10 cellular contexts compared by ENCODE assay signal in the genomic region with DNA sequence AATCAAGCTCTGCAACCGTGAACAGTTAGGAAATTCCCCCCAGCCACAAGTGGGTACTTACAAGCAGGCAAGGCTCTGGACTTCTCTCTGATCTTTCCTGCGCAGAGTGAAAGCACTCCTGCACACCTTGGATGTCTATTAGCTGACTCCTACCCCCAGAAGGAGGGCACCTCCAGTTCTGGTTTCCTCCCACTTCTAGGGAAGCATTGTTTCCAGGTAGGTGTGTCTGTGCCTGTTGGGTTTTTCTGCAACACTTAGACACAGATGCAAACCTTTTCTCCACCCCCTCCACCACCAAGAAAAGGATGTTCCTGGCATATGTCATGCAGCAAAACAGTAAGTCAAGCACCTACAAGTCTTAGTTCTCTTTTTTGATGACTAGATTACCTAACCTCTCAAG. TPM values are rescaled to one million over a fixed set of nuclear protein-coding genes. Genes with fewer than 3 reads are reported as not detected.
A peak's percentile ranks its signal among the peaks of the same experiment; 100 is the strongest.
DNase-seq lines count a peak whose midpoint lies in the region; ATAC-seq and TF ChIP-seq lines count a peak whose summit lies in the region.
"Had no signal": no experiment of that assay in that cellular context is flagged by ENCODE, and none has a peak within 500 bp of the region (broad histone marks: within the 10 kb centered on the region; RNA-seq: fewer than 3 reads in every experiment).

A gene with protein sequence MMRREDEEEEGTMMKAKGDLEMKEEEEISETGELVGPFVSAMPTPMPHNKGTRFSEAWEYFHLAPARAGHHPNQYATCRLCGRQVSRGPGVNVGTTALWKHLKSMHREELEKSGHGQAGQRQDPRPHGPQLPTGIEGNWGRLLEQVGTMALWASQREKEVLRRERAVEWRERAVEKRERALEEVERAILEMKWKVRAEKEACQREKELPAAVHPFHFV (minus strand): TSS at position 108 of the 400 bp plus-strand sequence. CDS start 1,145 bp downstream, outside the sequence.

- no peak within 1 kb of the TSS for H3K27ac ChIP-seq in Karpas-422 (ENCODE audit: low read length)

- no peak within 1 kb of the TSS for H3K4me3 ChIP-seq in foreskin fibroblast (ENCODE audit: low read depth in 1 of 2, low read length in 2 of 2)
- H3K4me3 ChIP-seq in Karpas-422 (ENCODE audit: low read length) = no peak within 1 kb of the TSS

- H3K27me3 ChIP-seq in Karpas-422 (ENCODE audit: low read length) = no peaks in the 10 kb centered on the region

- H3K9me3 Mint-ChIP-seq in HFFc6 (no peaks in the 10 kb centered on the region), nephron progenitor cell (no peaks in the 10 kb centered on the region)
- H3K9me3 Mint-ChIP-seq in T-helper 2 cell treated with Interferon-gamma antibody and Interleukin-4, amounts not matched to agents 5 μg/mL and 100 μg/mL, for 36 hours = no peaks in the 10 kb centered on the region

- H3K4me1 Mint-ChIP-seq in HFFc6 (ENCODE audit: low read depth) (peaks cover 78% of the 10 kb centered on the region), nephron progenitor cell (peaks cover 6% of the 10 kb centered on the region)
- peaks cover 62% of the 10 kb centered on the region for H3K4me1 Mint-ChIP-seq in T-helper 2 cell treated with Interferon-gamma antibody and Interleukin-4, amounts not matched to agents 5 μg/mL and 100 μg/mL, for 36 hours (ENCODE audit: low read depth)

- no peaks in the 10 kb centered on the region for H3K36me3 ChIP-seq in Karpas-422 (ENCODE audit: insufficient read depth, low read length)

- H3K36me3 Mint-ChIP-seq in HFFc6 (ENCODE audit: low read depth) (0 out of 2 replicates have a peak, but pooled peaks cover 3% of the 10 kb centered on the region), nephron progenitor cell (ENCODE audit: low read depth) (no peaks in the 10 kb centered on the region)
- H3K36me3 Mint-ChIP-seq in T-helper 2 cell treated with Interferon-gamma antibody and Interleukin-4, amounts not matched to agents 5 μg/mL and 100 μg/mL, for 36 hours (ENCODE audit: low read depth) = peaks cover 79% of the 10 kb centered on the region

- H3K27me3 Mint-ChIP-seq in HFFc6 (ENCODE audit: insufficient read depth) (no peaks in the 10 kb centered on the region), nephron progenitor cell (ENCODE audit: low read depth, poor library complexity) (peaks cover 4% of the 10 kb centered on the region)
- H3K27me3 Mint-ChIP-seq in T-helper 2 cell treated with Interferon-gamma antibody and Interleukin-4, amounts not matched to agents 5 μg/mL and 100 μg/mL, for 36 hours (ENCODE audit: low read depth) = no peaks in the 10 kb centered on the region

- H3K4me3 Mint-ChIP-seq in HFFc6 (peak within 1 kb of the TSS; percentile 49), nephron progenitor cell (no peak within 1 kb of the TSS)
- peak within 1 kb of the TSS; percentile 81 for H3K4me3 Mint-ChIP-seq in T-helper 2 cell treated with Interferon-gamma antibody and Interleukin-4, amounts not matched to agents 5 μg/mL and 100 μg/mL, for 36 hours

- no peak within 1 kb of the TSS for H2AFZ ChIP-seq in Karpas-422 (ENCODE audit: low read length)

- peak within 1 kb of the TSS; percentile 72 for H3K27ac Mint-ChIP-seq in HFFc6
- H3K27ac Mint-ChIP-seq in T-helper 2 cell treated with Interferon-gamma antibody and Interleukin-4, amounts not matched to agents 5 μg/mL and 100 μg/mL, for 36 hours = peak within 1 kb of the TSS; percentile 88
- peak within 1 kb of the TSS; percentile 27 for H3K27ac Mint-ChIP-seq in nephron progenitor cell

- no peak within 1 kb of the TSS for H3K4me2 ChIP-seq in Karpas-422 (ENCODE audit: low read depth, low read length, poor library complexity, severe bottlenecking)

- H4K20me1 ChIP-seq in Karpas-422 (ENCODE audit: insufficient read depth, low read depth, low read length) = no peaks in the 10 kb centered on the region

- H3K9me3 ChIP-seq in Karpas-422 (ENCODE audit: low read length) = no peaks in the 10 kb centered on the region

- H3K9me2 ChIP-seq in Karpas-422 (replicated peaks; ENCODE audit: insufficient read depth, low read length) = no peaks in the 10 kb centered on the region

- TF ChIP-seq CTCF in HFFc6 (IDR thresholded peaks at IDR 0.05) (no peak), nephron progenitor cell (IDR thresholded peaks at IDR 0.05) (no peak), foreskin fibroblast (IDR thresholded peaks at IDR 0.05; ENCODE audit: low read depth, low read length) (no peak)

- ATAC-seq in GM18868 (IDR thresholded peaks at IDR 0.05; ENCODE audit: unreplicated experiment) = peak; percentile 67

- H3K4me1 ChIP-seq in Karpas-422 (ENCODE audit: low read length) = peaks cover 9% of the 10 kb centered on the region

- H3K9ac ChIP-seq in Karpas-422 (ENCODE audit: low read length) = no peak within 1 kb of the TSS

- DNase-seq in HFFc6 (no peak), nephron progenitor cell (no peak), foreskin fibroblast (no peak), NCI-H446 treated with DMSO at 0.1 percent for 48 hours (lab: John Stamatoyannopoulos, UW) (no peak), Karpas-422 (no peak), DMS153 (lab: John Stamatoyannopoulos, UW) (no peak)
- DNase-seq in T-helper 2 cell treated with Interferon-gamma antibody and Interleukin-4, amounts not matched to agents 5 μg/mL and 100 μg/mL, for 36 hours (ENCODE audit: low spot score) = peak; percentile 61
- DNase-seq: NCI-H187, retina had no signal

- no peaks in the 10 kb centered on the region for H3K79me2 ChIP-seq in Karpas-422 (ENCODE audit: low read length)

RNA-seq across cellular contexts. Expression of the gene that starts here (rescaled TPM):
- total RNA-seq in HFFc6 (2021; fragmentation: NEBNext Ultra II Directional; extraction: Animal tissue kit (Norgen Biotek cat#: 25700)) = under 1 TPM; 0.07 to 0.32 (median 0.20) TPM
- total RNA-seq in Karpas-422 (2014; rRNA removed; shearing (Covaris generic); ENCODE audit: low replicate concordance) = not detected in 2 replicates

Comparison
In these comparisons a context has a peak if more than half of its experiments do, and no peak if none do; other contexts are left out.
1. H3K27ac Mint-ChIP-seq: peak in every context shown above with its lines; median percentile 88 in T-helper 2 cell treated with Interferon-gamma antibody and Interleukin-4, amounts not matched to agents 5 μg/mL and 100 μg/mL, for 36 hours; 72 in HFFc6; 27 in nephron progenitor cell.